In the genomic region with DNA sequence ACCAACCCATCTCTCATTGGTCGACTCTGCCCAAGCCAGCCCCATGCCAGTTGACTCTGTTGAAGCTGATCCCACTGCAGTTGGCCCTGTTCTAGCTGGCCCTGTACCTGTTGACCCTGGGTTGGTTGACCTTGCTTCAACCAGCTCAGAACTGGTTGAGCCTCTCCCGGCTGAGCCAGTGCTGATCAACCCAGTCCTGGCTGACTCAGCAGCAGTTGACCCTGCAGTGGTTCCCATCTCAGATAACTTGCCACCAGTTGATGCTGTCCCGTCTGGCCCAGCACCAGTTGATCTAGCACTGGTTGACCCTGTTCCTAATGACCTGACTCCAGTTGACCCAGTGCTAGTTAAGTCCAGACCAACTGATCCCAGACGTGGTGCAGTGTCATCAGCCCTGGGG, we compare ENCODE assay signal across 20 cellular contexts.
"Had no signal": no experiment of that assay in that cellular context is flagged by ENCODE, and none has a peak within 500 bp of the region (broad histone marks: within the 10 kb centered on the region; RNA-seq: fewer than 3 reads in every experiment).

No MANE protein-coding gene starts in this region.

- ATAC-seq: body of pancreas; naive thymus-derived CD8-positive, alpha-beta T cell; right cardiac atrium; stimulated activated naive CD8-positive, alpha-beta T cell treated with anti-CD3 and anti-CD28 coated beads, Interleukin-15, Interleukin-2, amounts not matched to agents 100 U/mL and 50 U/mL, for 24 hours; upper lobe of right lung had no signal

- H3K4me1 ChIP-seq: parathyroid adenoma had no signal

- H3K27me3 ChIP-seq: body of pancreas, cardiac muscle cell, thyroid gland, upper lobe of right lung had no signal

- H3K4me3 ChIP-seq: body of pancreas, cardiac muscle cell, left ventricle myocardium inferior, thyroid gland, upper lobe of right lung had no signal

- H3K27ac ChIP-seq: body of pancreas, cardiac muscle cell, left ventricle myocardium inferior, parathyroid adenoma, thyroid gland, upper lobe of right lung had no signal

- H3K27me3 Mint-ChIP-seq: activated CD4-positive, alpha-beta memory T cell treated with anti-CD3 and anti-CD28 coated beads, Interleukin-2, amount 10 ng/mL, durations not matched to agents 7 days and 5 days; dendritic cell treated with granulocyte-macrophage colony-stimulating factor and Interleukin-4, amounts not matched to agents 40 ng/mL and 50 ng/mL, for 4 days; naive thymus-derived CD8-positive, alpha-beta T cell had no signal

- H3K27ac Mint-ChIP-seq: activated CD4-positive, alpha-beta memory T cell treated with anti-CD3 and anti-CD28 coated beads, Interleukin-2, amount 10 ng/mL, durations not matched to agents 7 days and 5 days; activated T-helper 1 cell treated with anti-CD3 and anti-CD28 coated beads, Interleukin-12 subunit alpha, Interleukin-12 subunit beta, Interleukin-2, Interleukin-4 antibody, amounts not matched to agents 30 ng/mL and 10 ng/mL and 1 ng/mL, durations not matched to agents 14 hours and 24 hours and 36 hours; dendritic cell treated with granulocyte-macrophage colony-stimulating factor and Interleukin-4, amounts not matched to agents 40 ng/mL and 50 ng/mL, for 4 days; T-helper 1 cell treated with Interleukin-12 subunit alpha and Interleukin-12 subunit beta and Interleukin-4 antibody, amounts not matched to agents 30 μg/mL and 1 μg/mL, for 36 hours had no signal

- H3K9me3 Mint-ChIP-seq: activated CD4-positive, alpha-beta memory T cell treated with anti-CD3 and anti-CD28 coated beads, Interleukin-2, amount 10 ng/mL, durations not matched to agents 7 days and 5 days; activated T-helper 1 cell treated with anti-CD3 and anti-CD28 coated beads, Interleukin-12 subunit alpha, Interleukin-12 subunit beta, Interleukin-2, Interleukin-4 antibody, amounts not matched to agents 30 ng/mL and 10 ng/mL and 1 ng/mL, durations not matched to agents 14 hours and 24 hours and 36 hours; dendritic cell treated with granulocyte-macrophage colony-stimulating factor and Interleukin-4, amounts not matched to agents 40 ng/mL and 50 ng/mL, for 4 days; naive thymus-derived CD8-positive, alpha-beta T cell; T-helper 1 cell treated with Interleukin-12 subunit alpha and Interleukin-12 subunit beta and Interleukin-4 antibody, amounts not matched to agents 30 μg/mL and 1 μg/mL, for 36 hours had no signal

- H3K4me3 Mint-ChIP-seq: activated CD4-positive, alpha-beta memory T cell treated with anti-CD3 and anti-CD28 coated beads, Interleukin-2, amount 10 ng/mL, durations not matched to agents 7 days and 5 days; activated T-helper 1 cell treated with anti-CD3 and anti-CD28 coated beads, Interleukin-12 subunit alpha, Interleukin-12 subunit beta, Interleukin-2, Interleukin-4 antibody, amounts not matched to agents 30 ng/mL and 10 ng/mL and 1 ng/mL, durations not matched to agents 14 hours and 24 hours and 36 hours; dendritic cell treated with granulocyte-macrophage colony-stimulating factor and Interleukin-4, amounts not matched to agents 40 ng/mL and 50 ng/mL, for 4 days; naive thymus-derived CD8-positive, alpha-beta T cell; T-helper 1 cell treated with Interleukin-12 subunit alpha and Interleukin-12 subunit beta and Interleukin-4 antibody, amounts not matched to agents 30 μg/mL and 1 μg/mL, for 36 hours had no signal

- H3K9me3 ChIP-seq: body of pancreas, left ventricle myocardium inferior, thyroid gland, upper lobe of right lung had no signal

- DNase-seq: activated CD4-positive, alpha-beta memory T cell treated with anti-CD3 and anti-CD28 coated beads, Interleukin-2, amount 10 ng/mL, durations not matched to agents 7 days and 5 days; activated CD4-positive, alpha-beta T cell treated with anti-CD3 and anti-CD28 coated beads for 48 hours; activated CD4-positive, CD25-positive, alpha-beta regulatory T cell; body of pancreas; effector CD4-positive, alpha-beta T cell; foreskin melanocyte; left ventricle myocardium inferior; naive thymus-derived CD8-positive, alpha-beta T cell; nucleus accumbens; right cardiac atrium; stimulated activated CD4-positive, alpha-beta T cell treated with anti-CD3 and anti-CD28 coated beads, Interleukin-12 subunit alpha, Interleukin-12 subunit beta, amount 100 ng/mL, for 4 hours; stimulated activated CD4-positive, alpha-beta T cell treated with anti-CD3 and anti-CD28 coated beads, Interleukin-4, amount 100 ng/mL, for 4 hours; stimulated activated naive CD8-positive, alpha-beta T cell treated with anti-CD3 and anti-CD28 coated beads, Interleukin-15, Interleukin-2, amounts not matched to agents 100 U/mL and 50 U/mL, for 24 hours; thyroid gland; upper lobe of right lung had no signal
